In genomic region chr10:32952094-32952493, GRCh38 we compare ENCODE assay signal across 16 cellular contexts. TPM values are rescaled to one million over a fixed set of nuclear protein-coding genes. Genes with fewer than 3 reads are reported as not detected.
A peak's percentile ranks its signal among the peaks of the same experiment; 100 is the strongest.
DNase-seq lines count a peak whose midpoint lies in the region; ATAC-seq and TF ChIP-seq lines count a peak whose summit lies in the region.
"Had no signal": no experiment of that assay in that cellular context is flagged by ENCODE, and none has a peak within 500 bp of the region (broad histone marks: within the 10 kb centered on the region; RNA-seq: fewer than 3 reads in every experiment).

No MANE protein-coding gene starts in this region.

- H3K27me3 ChIP-seq in GM23338 (ENCODE audit: insufficient read depth) = no peaks in the 10 kb centered on the region
- H3K27me3 ChIP-seq in neural progenitor cell = no peaks in the 10 kb centered on the region
- H3K27me3 ChIP-seq in testis = no peaks in the 10 kb centered on the region
- H3K27me3 ChIP-seq: ovary had no signal

- H3K9me3 Mint-ChIP-seq in GM23338 (no peaks in the 10 kb centered on the region), endothelial cell (ENCODE audit: unreplicated experiment) (peaks cover 4% of the 10 kb centered on the region), neural progenitor cell (peaks cover 21% of the 10 kb centered on the region)
- H3K9me3 Mint-ChIP-seq: activated B cell treated with CpG ODN at 0.5 μM for 24 hours, CD14-positive monocyte had no signal

- H3K4me3 ChIP-seq in GM23338 = peak overlapping the region; percentile 49
- no peak overlapping the region for H3K4me3 ChIP-seq in OCI-LY7 (ENCODE audit: low read depth, low read length, poor library complexity, severe bottlenecking)
- H3K4me3 ChIP-seq in neural progenitor cell = no peak overlapping the region
- H3K4me3 ChIP-seq in testis = no peak overlapping the region
- H3K4me3 ChIP-seq: ovary had no signal

- H3K4me1 Mint-ChIP-seq in GM23338 (peaks cover 84% of the 10 kb centered on the region), endothelial cell (ENCODE audit: unreplicated experiment) (peaks cover 71% of the 10 kb centered on the region), neural progenitor cell (peaks cover 38% of the 10 kb centered on the region)

- H3K9me2 ChIP-seq in GM23338 (ENCODE audit: insufficient read depth) (no peaks in the 10 kb centered on the region), OCI-LY7 (ENCODE audit: insufficient read depth, low read length) (no peaks in the 10 kb centered on the region)

- H2AFZ ChIP-seq in GM23338 (no peak overlapping the region), OCI-LY7 (ENCODE audit: low read length) (no peak overlapping the region), neural progenitor cell (replicated peaks) (no peak overlapping the region)

- ATAC-seq in GM23338 = no peak

- POLR2A ChIA-PET in OCI-LY7 (lab: Charles Lee) = interaction anchor here (0.7 to 7.0 kb wide), 6 partner anchors 9 to 144 kb away, joined by 3 to 68 read pairs (median 4); no protein-coding TSS in a partner anchor

- CTCF ChIA-PET in OCI-LY7 (lab: Charles Lee; ENCODE audit: unreplicated experiment) = interaction anchor here (1.2 kb wide), 1 partner anchor 33 kb away, joined by 4 read pairs; no protein-coding TSS in a partner anchor

- TF ChIP-seq POLR2A in testis (IDR thresholded peaks at IDR 0.05) = no peak

- TF ChIP-seq CTCF in GM23338 (conservative IDR thresholded peaks at IDR 0.05; ENCODE audit: low read depth in 2 of 2) (no peak), OCI-LY7 (conservative IDR thresholded peaks at IDR 0.05; ENCODE audit: low read length) (no peak), endothelial cell (IDR thresholded peaks at IDR 0.05; ENCODE audit: unreplicated experiment) (no peak), neural progenitor cell (IDR thresholded peaks at IDR 0.05) (no peak), testis (IDR thresholded peaks at IDR 0.05) (no peak)

- peaks cover 38% of the 10 kb centered on the region for H4K20me1 ChIP-seq in GM23338 (replicated peaks; ENCODE audit: insufficient read depth)
- peaks cover 59% of the 10 kb centered on the region for H4K20me1 ChIP-seq in OCI-LY7 (ENCODE audit: insufficient read depth, low read length)
- H4K20me1 ChIP-seq in neural progenitor cell (ENCODE audit: low read depth) = peaks cover 67% of the 10 kb centered on the region

- H3K27ac ChIP-seq in GM23338 (ENCODE audit: low read depth) = peak overlapping the region; percentile 91; the same call in 1 of the 2 replicates
- no peak overlapping the region for H3K27ac ChIP-seq in OCI-LY7 (ENCODE audit: low read depth, low read length, poor library complexity, severe bottlenecking)
- H3K27ac ChIP-seq in neural progenitor cell = peak overlapping the region; percentile 82
- no peak overlapping the region for H3K27ac ChIP-seq in testis
- H3K27ac ChIP-seq: ovary had no signal

- H3F3A ChIP-seq in GM23338 (replicated peaks; ENCODE audit: low read depth) = no peaks in the 10 kb centered on the region
- peaks cover 21% of the 10 kb centered on the region for H3F3A ChIP-seq in neural progenitor cell (ENCODE audit: low read depth)

- H3K27ac Mint-ChIP-seq in GM23338 (peak overlapping the region; percentile 88), endothelial cell (ENCODE audit: unreplicated experiment) (peak overlapping the region; percentile 58), neural progenitor cell (no peak overlapping the region)
- H3K27ac Mint-ChIP-seq: activated B cell treated with CpG ODN at 0.5 μM for 24 hours had no signal

- H3K36me3 ChIP-seq in GM23338 (ENCODE audit: insufficient read depth) (no peaks in the 10 kb centered on the region), OCI-LY7 (ENCODE audit: insufficient read depth, low read length) (peaks cover 81% of the 10 kb centered on the region), neural progenitor cell (no peaks in the 10 kb centered on the region), testis (ENCODE audit: low read depth, missing control alignments) (no peaks in the 10 kb centered on the region)
- H3K36me3 ChIP-seq: ovary had no signal

- no peaks in the 10 kb centered on the region; the same call in 1 of the 2 replicates for H3K9me3 ChIP-seq in OCI-LY7 (ENCODE audit: low read length)
- no peaks in the 10 kb centered on the region for H3K9me3 ChIP-seq in neural progenitor cell (ENCODE audit: low read depth)
- H3K9me3 ChIP-seq in testis = no peaks in the 10 kb centered on the region
- H3K9me3 ChIP-seq: ovary had no signal

- in situ Hi-C loops in ACHN (cut with HindIII; ENCODE audit: low pct_ligation_motif_present, low pct_unique_long_range_greater_than_20kb, low sequenced_read_pairs) = no loop called here

- intact Hi-C loops in OCI-LY7 (cut with micrococcal nuclease; ENCODE audit: unreplicated experiment) = no loop called here
- intact Hi-C loops in testis (cut with DNase I; ENCODE audit: low total_unique reads) = no loop called here

- peaks cover 86% of the 10 kb centered on the region for H3K4me1 ChIP-seq in GM23338 (ENCODE audit: insufficient read depth)
- peaks cover 83% of the 10 kb centered on the region for H3K4me1 ChIP-seq in OCI-LY7 (ENCODE audit: insufficient read depth, low read length, poor library complexity, severe bottlenecking)
- H3K4me1 ChIP-seq in neural progenitor cell = peaks cover 67% of the 10 kb centered on the region
- peaks cover 22% of the 10 kb centered on the region for H3K4me1 ChIP-seq in testis

- H3K79me2 ChIP-seq in GM23338 (replicated peaks; ENCODE audit: insufficient read depth) (peaks cover 100% of the 10 kb centered on the region), OCI-LY7 (ENCODE audit: insufficient read depth, low read depth, low read length) (peaks cover 100% of the 10 kb centered on the region), neural progenitor cell (ENCODE audit: low read depth) (peaks cover 100% of the 10 kb centered on the region)

- DNase-seq in GM23338 (ENCODE audit: low spot score) = no peak
- no peak for DNase-seq in OCI-LY7 (ENCODE audit: low spot score)
- DNase-seq in endothelial cell (ENCODE audit: low spot score) = no peak
- DNase-seq in neural progenitor cell (ENCODE audit: low spot score) = no peak
- no peak for DNase-seq in ACHN
- DNase-seq in hippocampal formation (lab: John Stamatoyannopoulos, UW) = no peak
- no peak for DNase-seq in testis
- DNase-seq: activated B cell treated with CpG ODN at 0.5 μM for 24 hours; activated naive CD4-positive, alpha-beta T cell treated with anti-CD3 and anti-CD28 coated beads, Interleukin-2, amount 50 U/mL, for 16 hours; effector CD8-positive, alpha-beta T cell; islet precursor cell; MM.1S; NCI-H2029 treated with DMSO at 0.1 percent for 48 hours; NCI-H524; ovary had no signal

- BruUV-seq in OCI-LY7 (replicated peaks; lab: Mats Ljungman, UMichigan) = no TSS peak

- peak overlapping the region; percentile 69 for H3K4me3 Mint-ChIP-seq in GM23338
- H3K4me3 Mint-ChIP-seq in endothelial cell (ENCODE audit: unreplicated experiment) = peak overlapping the region; percentile 33
- no peak overlapping the region for H3K4me3 Mint-ChIP-seq in neural progenitor cell
- H3K4me3 Mint-ChIP-seq: activated B cell treated with CpG ODN at 0.5 μM for 24 hours, CD14-positive monocyte had no signal

- H3K9ac ChIP-seq in neural progenitor cell = no peak overlapping the region

- H3K4me2 ChIP-seq in GM23338 (peak overlapping the region; percentile 92), OCI-LY7 (ENCODE audit: low read length) (peak overlapping the region; percentile 85), neural progenitor cell (peak overlapping the region; percentile 81)

- H3K27me3 Mint-ChIP-seq in GM23338 (ENCODE audit: insufficient read depth, low read depth, poor library complexity) (peaks cover 2% of the 10 kb centered on the region), endothelial cell (ENCODE audit: unreplicated experiment) (peaks cover 6% of the 10 kb centered on the region), neural progenitor cell (ENCODE audit: insufficient read depth, low read depth) (peaks cover 3% of the 10 kb centered on the region)
- H3K27me3 Mint-ChIP-seq: activated B cell treated with CpG ODN at 0.5 μM for 24 hours had no signal

- H3K36me3 Mint-ChIP-seq in GM23338 (ENCODE audit: low read depth) (no peaks in the 10 kb centered on the region), endothelial cell (ENCODE audit: low read depth, unreplicated experiment) (peaks cover 5% of the 10 kb centered on the region), neural progenitor cell (peaks cover 27% of the 10 kb centered on the region)

TF ChIP-seq in GM23338, 12 proteins besides CTCF, POLR2A, EP300 and RAD21:
- TF ChIP-seq NANOG (IDR thresholded peaks at IDR 0.05; ENCODE audit: borderline replicate concordance) (no peak), JUNB (IDR thresholded peaks at IDR 0.05; ENCODE audit: unreplicated experiment) (no peak), ZNF114 (CRISPR knock-in tag; IDR thresholded peaks at IDR 0.05) (no peak), POLR2AphosphoS5 (IDR thresholded peaks at IDR 0.05; ENCODE audit: low read depth) (no peak)

RNA-seq across cellular contexts. Expression of gene ITGB1, which starts 5.9 kb away (rescaled TPM):
- 439 and 441 TPM in 2 replicates for total RNA-seq in GM23338 (2014; rRNA removed; shearing (Covaris generic))
- 309 and 317 TPM in 2 replicates for polyA plus RNA-seq in GM23338 (2016; fragmentation: Nextera tagmentation; extraction: Ambion mirVana)
- total RNA-seq in OCI-LY7 (2014; rRNA removed; shearing (Covaris generic)) = 165 and 179 TPM in 2 replicates
- total RNA-seq in OCI-LY7 (2022) = 167 and 199 TPM in 2 replicates
- 504 TPM for total RNA-seq in endothelial cell (ENCODE audit: unreplicated experiment)
- 229 and 358 TPM in 2 replicates for total RNA-seq in neural progenitor cell (ENCODE audit: low replicate concordance)
- 100 to 1,000 TPM; 158 to 189 TPM for total RNA-seq in testis
- 175 TPM for polyA plus RNA-seq in testis (ENCODE audit: insufficient read depth, low read depth, low replicate concordance)

Comparison
In these comparisons a context has a peak if more than half of its experiments do, and no peak if none do; other contexts are left out.
1. H3K27ac ChIP-seq: peak in GM23338 (single experiment) and neural progenitor cell (single experiment); none in OCI-LY7 (single experiment) and testis (0 of 2).
2. Peak in every context shown above with its lines, with median percentiles within 50 percentile points of each other: H3K4me2 ChIP-seq.